ENCODE assay signal across 14 cellular contexts in genomic region chr12:31035944-31036665, GRCh38. TPM values are rescaled to one million over a fixed set of nuclear protein-coding genes. Genes with fewer than 3 reads are reported as not detected.
DNase-seq lines count a peak whose midpoint lies in the region; ATAC-seq and TF ChIP-seq lines count a peak whose summit lies in the region.
"Had no signal": no experiment of that assay in that cellular context is flagged by ENCODE, and none has a peak within 500 bp of the region (broad histone marks: within the 10 kb centered on the region; RNA-seq: fewer than 3 reads in every experiment).

No MANE protein-coding gene starts in this region.

- no peak for ATAC-seq in HG03571 (IDR thresholded peaks at IDR 0.05; ENCODE audit: unreplicated experiment)
- ATAC-seq in HG03469 (IDR thresholded peaks at IDR 0.05; ENCODE audit: unreplicated experiment), result no peak
- ATAC-seq: pancreas had no signal

- no peaks in the 10 kb centered on the region for H4K20me1 ChIP-seq in OCI-LY7 (ENCODE audit: insufficient read depth, low read length)

- H3K4me2 ChIP-seq in OCI-LY7 (ENCODE audit: low read length), result 0 out of 2 replicates have a peak overlapping the region, but pooled peaks have one; percentile 1

- intact Hi-C loops in OCI-LY7 (cut with micrococcal nuclease; ENCODE audit: unreplicated experiment), result no loop called here

- no peak overlapping the region for H3K27ac ChIP-seq in OCI-LY7 (ENCODE audit: low read depth, low read length, poor library complexity, severe bottlenecking)
- H3K27ac ChIP-seq: pancreas had no signal

- POLR2A ChIA-PET in OCI-LY7 (lab: Charles Lee), result interaction anchor here (0.6 to 1.5 kb wide), 3 partner anchors 10 to 1652 kb away, joined by 3 to 4 read pairs (median 3); no protein-coding TSS in a partner anchor

- DNase-seq in ELR (ENCODE audit: low read depth), result peak; percentile 22
- no peak for DNase-seq in OCI-LY7 (ENCODE audit: low spot score)
- DNase-seq in fibroblast of mammary gland (ENCODE audit: low read depth), result peak; percentile 46
- DNase-seq in stromal cell of bone marrow (ENCODE audit: low read depth), result peak; percentile 11
- DNase-seq in G401 (ENCODE audit: low spot score), result no peak
- DNase-seq: activated CD4-positive, CD25-positive, alpha-beta regulatory T cell; NCI-H1694 treated with DMSO at 0.1 percent for 48 hours; NCI-H446 treated with DMSO at 0.1 percent for 48 hours; pancreas; Right ventricle myocardium superior; stimulated activated CD4-positive, alpha-beta T cell treated with anti-CD3 and anti-CD28 coated beads, Interleukin-4, amount 100 ng/mL, for 1 hour; T-helper 2 cell had no signal

- no peaks in the 10 kb centered on the region for H3K79me2 ChIP-seq in OCI-LY7 (ENCODE audit: insufficient read depth, low read depth, low read length)

- no peak overlapping the region for H2AFZ ChIP-seq in OCI-LY7 (ENCODE audit: low read length)

- H3K9me2 ChIP-seq in OCI-LY7 (ENCODE audit: insufficient read depth, low read length), result no peaks in the 10 kb centered on the region

- in situ Hi-C loops in G401 (cut with HindIII; ENCODE audit: low sequenced_read_pairs), result no loop called here

- no peak for TF ChIP-seq CTCF in OCI-LY7 (conservative IDR thresholded peaks at IDR 0.05; ENCODE audit: low read length)
- TF ChIP-seq CTCF in fibroblast of mammary gland (conservative IDR thresholded peaks at IDR 0.05; ENCODE audit: control insufficient read depth, insufficient read depth, low read depth, low read length), result no peak

- H3K4me1 ChIP-seq in OCI-LY7 (ENCODE audit: insufficient read depth, low read length, poor library complexity, severe bottlenecking), result peaks cover 38% of the 10 kb centered on the region
- H3K4me1 ChIP-seq: pancreas had no signal

- BruUV-seq in OCI-LY7 (replicated peaks; lab: Mats Ljungman, UMichigan), result no TSS peak

- H3K9me3 ChIP-seq in OCI-LY7 (ENCODE audit: low read length), result no peaks in the 10 kb centered on the region
- H3K9me3 ChIP-seq: pancreas had no signal

- CTCF ChIA-PET in OCI-LY7 (lab: Charles Lee; ENCODE audit: unreplicated experiment), result interaction anchor here (0.8 kb wide), 1 partner anchor 16 kb away, joined by 3 read pairs; no protein-coding TSS in a partner anchor

- H3K36me3 ChIP-seq in OCI-LY7 (ENCODE audit: insufficient read depth, low read length), result no peaks in the 10 kb centered on the region
- H3K36me3 ChIP-seq: pancreas had no signal

- H3K4me3 ChIP-seq in OCI-LY7 (ENCODE audit: low read depth, low read length, poor library complexity, severe bottlenecking) (no peak overlapping the region), fibroblast of mammary gland (ENCODE audit: control insufficient read depth, low read depth, low read length) (no peak overlapping the region)
- H3K4me3 ChIP-seq: pancreas had no signal

RNA-seq across cellular contexts. Expression of gene DDX11, which starts 37.6 kb away (rescaled TPM):
- total RNA-seq in OCI-LY7 (2014; rRNA removed; shearing (Covaris generic)), result 170 and 189 TPM in 2 replicates
- total RNA-seq in OCI-LY7 (2022), result 262 and 315 TPM in 2 replicates
- total RNA-seq in G401 (2014; rRNA removed; shearing (Covaris generic)), result 54.7 and 58.6 TPM in 2 replicates

Comparison
In these comparisons a context has a peak if more than half of its experiments do, and no peak if none do; other contexts are left out.
1. DNase-seq: peak in ELR (single experiment), fibroblast of mammary gland (single experiment) and stromal cell of bone marrow (single experiment); none in OCI-LY7 (single experiment) and G401 (single experiment).